Comparison of ENCODE assay signal across 1 cellular context in genomic region chr11:3849297-3849874, GRCh38.
A peak's percentile ranks its signal among the peaks of the same experiment; 100 is the strongest.
TF ChIP-seq lines count a peak whose summit lies in the region.

No MANE protein-coding gene starts in this region.

TF ChIP-seq in H1, 55 proteins besides CTCF, POLR2A, EP300 and RAD21:
- TF ChIP-seq CEBPB (IDR thresholded peaks at IDR 0.05; ENCODE audit: low read depth, low read length) (peak; percentile 50), CREB1 (IDR thresholded peaks at IDR 0.05) (no peak), SIRT6 (IDR thresholded peaks at IDR 0.05; ENCODE audit: low read length) (no peak), TCF12 (IDR thresholded peaks at IDR 0.05; ENCODE audit: low read depth, low read length) (no peak), MAX (IDR thresholded peaks at IDR 0.05) (no peak), ATF3 (IDR thresholded peaks at IDR 0.05; ENCODE audit: insufficient read depth, low read depth, low read length) (no peak)
